21 cellular contexts compared by ENCODE assay signal in the genomic region with DNA sequence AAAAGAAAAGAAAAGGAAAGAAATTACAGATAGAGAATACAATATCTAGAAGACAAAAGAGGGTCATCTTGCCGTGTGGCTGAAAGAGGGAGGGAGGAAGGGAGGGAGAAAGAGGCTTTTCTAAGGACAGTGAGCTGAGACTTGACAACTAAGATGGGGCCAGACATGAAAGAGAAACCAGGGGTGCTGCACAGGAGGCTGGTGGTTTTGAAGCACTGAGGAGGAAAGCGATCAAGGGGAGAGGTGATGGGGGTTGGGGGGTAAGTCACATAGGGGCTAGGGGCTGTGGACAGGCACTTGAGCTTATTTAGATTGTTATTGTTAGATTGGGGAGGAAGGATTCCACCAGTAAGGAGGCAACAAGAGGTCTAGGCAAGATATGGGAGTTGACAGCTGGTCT. TPM values are rescaled to one million over a fixed set of nuclear protein-coding genes. Genes with fewer than 3 reads are reported as not detected.
DNase-seq lines count a peak whose midpoint lies in the region; ATAC-seq and TF ChIP-seq lines count a peak whose summit lies in the region.
"Had no signal": no experiment of that assay in that cellular context is flagged by ENCODE, and none has a peak within 500 bp of the region (broad histone marks: within the 10 kb centered on the region; RNA-seq: fewer than 3 reads in every experiment).

No MANE protein-coding gene starts in this region.

- peak overlapping the region; percentile 38 for H3K27ac Mint-ChIP-seq in activated CD4-positive, alpha-beta memory T cell treated with anti-CD3 and anti-CD28 coated beads, Interleukin-2, amount 10 ng/mL, durations not matched to agents 7 days and 5 days
- H3K27ac Mint-ChIP-seq in activated CD4-positive, alpha-beta memory T cell treated with anti-CD3 and anti-CD28 coated beads for 36 hours = no peak overlapping the region
- peak overlapping the region; percentile 46 for H3K27ac Mint-ChIP-seq in dendritic cell treated with granulocyte-macrophage colony-stimulating factor and Interleukin-4, amounts not matched to agents 40 ng/mL and 50 ng/mL, for 4 days

- in situ Hi-C loops in GM13977 (cut with MboI; ENCODE audit: low pct_unique_long_range_greater_than_20kb, low sequenced_read_pairs, unreplicated experiment) = loop anchor here (25.0 kb wide), 1 partner anchor 260 kb away; no protein-coding TSS in a partner anchor

- peaks cover 0 to 7% (median 0%) of the 10 kb centered on the region in 4 donors for H3K4me1 ChIP-seq in tibial nerve

- CTCF ChIA-PET in activated CD4-positive, alpha-beta memory T cell treated with anti-CD3 and anti-CD28 coated beads, Interleukin-2, amount 10 ng/mL, durations not matched to agents 7 days and 5 days (lab: Charles Lee) = interaction anchor here (0.6 to 1.2 kb wide), 2 partner anchors 16 to 58 kb away, joined by 4 to 6 read pairs; no protein-coding TSS in a partner anchor
- CTCF ChIA-PET in activated CD4-positive, alpha-beta memory T cell treated with anti-CD3 and anti-CD28 coated beads for 36 hours (lab: Charles Lee) = interaction anchor here (3.4 kb wide), 1 partner anchor 16 kb away, joined by 13 read pairs; no protein-coding TSS in a partner anchor

- no peaks in the 10 kb centered on the region for H3K27me3 Mint-ChIP-seq in activated CD4-positive, alpha-beta memory T cell treated with anti-CD3 and anti-CD28 coated beads, Interleukin-2, amount 10 ng/mL, durations not matched to agents 7 days and 5 days
- no peaks in the 10 kb centered on the region for H3K27me3 Mint-ChIP-seq in activated CD4-positive, alpha-beta memory T cell treated with anti-CD3 and anti-CD28 coated beads for 36 hours
- no peaks in the 10 kb centered on the region for H3K27me3 Mint-ChIP-seq in dendritic cell treated with granulocyte-macrophage colony-stimulating factor and Interleukin-4, amounts not matched to agents 40 ng/mL and 50 ng/mL, for 4 days

- no peak overlapping the region for H3K27ac ChIP-seq in tibial nerve
- H3K27ac ChIP-seq: C4-2B, KMS-11 had no signal

- DNase-seq in activated CD4-positive, alpha-beta memory T cell treated with anti-CD3 and anti-CD28 coated beads, Interleukin-2, amount 10 ng/mL, durations not matched to agents 7 days and 5 days = no peak
- DNase-seq in activated CD4-positive, alpha-beta memory T cell treated with anti-CD3 and anti-CD28 coated beads for 36 hours = no peak
- peak; percentile 2 for DNase-seq in AG20443 (ENCODE audit: low spot score)
- peak; percentile 72 for DNase-seq in GM13977 (ENCODE audit: low spot score)
- DNase-seq in tibial nerve (ENCODE audit: low spot score in 2 of 2) = no peak
- no peak for DNase-seq in stimulated activated naive CD4-positive, alpha-beta T cell treated with Interleukin-2 at 50 U/mL for 16 hours (lab: John Stamatoyannopoulos, UW)
- DNase-seq: EL; GF-D8; IMR-90; NCI-H1092 treated with DMSO at 0.1 percent for 48 hours; NCI-H1436 treated with DMSO at 0.1 percent for 48 hours; NCI-H1930; NCI-H510A; NK-92 treated with Interleukin-12 subunit alpha and Interleukin-12 subunit beta, amount 100 ng/mL, for 24 hours; SIG-M5 had no signal

- H3K27me3 ChIP-seq in tibial nerve = no peaks in the 10 kb centered on the region

- no peak for TF ChIP-seq POLR2A in tibial nerve (IDR thresholded peaks at IDR 0.05)

- H3K9me3 ChIP-seq in tibial nerve = no peaks in the 10 kb centered on the region

- no peak for ATAC-seq in GM21381 (IDR thresholded peaks at IDR 0.05; ENCODE audit: unreplicated experiment)
- ATAC-seq: GM12878, Panc1 had no signal

- no peak overlapping the region for H3K4me3 Mint-ChIP-seq in activated CD4-positive, alpha-beta memory T cell treated with anti-CD3 and anti-CD28 coated beads, Interleukin-2, amount 10 ng/mL, durations not matched to agents 7 days and 5 days
- H3K4me3 Mint-ChIP-seq in activated CD4-positive, alpha-beta memory T cell treated with anti-CD3 and anti-CD28 coated beads for 36 hours = no peak overlapping the region
- H3K4me3 Mint-ChIP-seq in dendritic cell treated with granulocyte-macrophage colony-stimulating factor and Interleukin-4, amounts not matched to agents 40 ng/mL and 50 ng/mL, for 4 days = no peak overlapping the region

- no peaks in the 10 kb centered on the region for H3K9me3 Mint-ChIP-seq in activated CD4-positive, alpha-beta memory T cell treated with anti-CD3 and anti-CD28 coated beads, Interleukin-2, amount 10 ng/mL, durations not matched to agents 7 days and 5 days
- H3K9me3 Mint-ChIP-seq in activated CD4-positive, alpha-beta memory T cell treated with anti-CD3 and anti-CD28 coated beads for 36 hours = no peaks in the 10 kb centered on the region
- H3K9me3 Mint-ChIP-seq in dendritic cell treated with granulocyte-macrophage colony-stimulating factor and Interleukin-4, amounts not matched to agents 40 ng/mL and 50 ng/mL, for 4 days = no peaks in the 10 kb centered on the region

- intact Hi-C loops in activated CD4-positive, alpha-beta memory T cell treated with anti-CD3 and anti-CD28 coated beads for 36 hours (cut with micrococcal nuclease) = no loop called here
- intact Hi-C loops in dendritic cell treated with granulocyte-macrophage colony-stimulating factor and Interleukin-4, amounts not matched to agents 40 ng/mL and 50 ng/mL, for 4 days (cut with micrococcal nuclease) = no loop called here

- peaks cover 2 to 80% (median 19%) of the 10 kb centered on the region in 3 donors for H3K36me3 ChIP-seq in tibial nerve

- no peak for TF ChIP-seq CTCF in GM13977 (IDR thresholded peaks at IDR 0.05; ENCODE audit: extremely low read depth, insufficient read depth, missing control alignments)
- TF ChIP-seq CTCF in tibial nerve (IDR thresholded peaks at IDR 0.05) = no peak

- no peak for TF ChIP-seq EP300 in tibial nerve (IDR thresholded peaks at IDR 0.05)

- WGBS in tibial nerve, 2 donors = 47 to 50% methylated on average over 2 of the region's 2 CpGs

- H3K4me3 ChIP-seq in tibial nerve = no peak overlapping the region
- H3K4me3 ChIP-seq: GM12878 had no signal

- POLR2A ChIA-PET in activated CD4-positive, alpha-beta memory T cell treated with anti-CD3 and anti-CD28 coated beads, Interleukin-2, amount 10 ng/mL, durations not matched to agents 7 days and 5 days (lab: Charles Lee) = no interaction called here
- POLR2A ChIA-PET in activated CD4-positive, alpha-beta memory T cell treated with anti-CD3 and anti-CD28 coated beads for 36 hours (lab: Charles Lee) = no interaction called here

- H3K4me1 Mint-ChIP-seq in activated CD4-positive, alpha-beta memory T cell treated with anti-CD3 and anti-CD28 coated beads, Interleukin-2, amount 10 ng/mL, durations not matched to agents 7 days and 5 days = peaks cover 6% of the 10 kb centered on the region
- no peaks in the 10 kb centered on the region for H3K4me1 Mint-ChIP-seq in activated CD4-positive, alpha-beta memory T cell treated with anti-CD3 and anti-CD28 coated beads for 36 hours (ENCODE audit: low read depth)
- H3K4me1 Mint-ChIP-seq in dendritic cell treated with granulocyte-macrophage colony-stimulating factor and Interleukin-4, amounts not matched to agents 40 ng/mL and 50 ng/mL, for 4 days (ENCODE audit: low read depth) = peaks cover 27% of the 10 kb centered on the region

- H3K36me3 Mint-ChIP-seq in activated CD4-positive, alpha-beta memory T cell treated with anti-CD3 and anti-CD28 coated beads, Interleukin-2, amount 10 ng/mL, durations not matched to agents 7 days and 5 days (ENCODE audit: low read depth) = peaks cover 60% of the 10 kb centered on the region
- peaks cover 33% of the 10 kb centered on the region for H3K36me3 Mint-ChIP-seq in activated CD4-positive, alpha-beta memory T cell treated with anti-CD3 and anti-CD28 coated beads for 36 hours
- peaks cover 97% of the 10 kb centered on the region for H3K36me3 Mint-ChIP-seq in dendritic cell treated with granulocyte-macrophage colony-stimulating factor and Interleukin-4, amounts not matched to agents 40 ng/mL and 50 ng/mL, for 4 days (ENCODE audit: low read depth)

RNA-seq across cellular contexts. Expression of a gene that starts 17.3 kb away (rescaled TPM):
- total RNA-seq in activated CD4-positive, alpha-beta memory T cell treated with anti-CD3 and anti-CD28 coated beads, Interleukin-2, amount 10 ng/mL, durations not matched to agents 7 days and 5 days = 100 to 1,000 TPM; 130 to 152 TPM
- total RNA-seq in activated CD4-positive, alpha-beta memory T cell treated with anti-CD3 and anti-CD28 coated beads for 36 hours = 100 to 1,000 TPM; 106 to 121 TPM
- total RNA-seq in tibial nerve = 100 to 1,000 TPM in 1 of 4 donors, 10 to 100 TPM in 3; 66.3 to 138 (median 68.3) TPM

RNA-seq across cellular contexts. Expression of a gene that starts 30.4 kb away (rescaled TPM):
- total RNA-seq in activated CD4-positive, alpha-beta memory T cell treated with anti-CD3 and anti-CD28 coated beads, Interleukin-2, amount 10 ng/mL, durations not matched to agents 7 days and 5 days = 10 to 100 TPM; 15.2 to 15.3 TPM
- total RNA-seq in activated CD4-positive, alpha-beta memory T cell treated with anti-CD3 and anti-CD28 coated beads for 36 hours = 1 to 10 TPM; 7.4 to 9.5 TPM
- total RNA-seq in tibial nerve = 10 to 100 TPM; 21.3 to 52.2 (median 31.3) TPM

RNA-seq across cellular contexts. Expression of a gene that starts 36.9 kb away (rescaled TPM):
- 1 to 10 TPM; 5.5 to 7.5 TPM for total RNA-seq in activated CD4-positive, alpha-beta memory T cell treated with anti-CD3 and anti-CD28 coated beads, Interleukin-2, amount 10 ng/mL, durations not matched to agents 7 days and 5 days
- 1 to 10 TPM; 4.6 to 6.0 TPM for total RNA-seq in activated CD4-positive, alpha-beta memory T cell treated with anti-CD3 and anti-CD28 coated beads for 36 hours
- total RNA-seq in tibial nerve = 10 to 100 TPM; 40.0 to 84.0 (median 69.2) TPM

RNA-seq across cellular contexts. Expression of a gene that starts 42.9 kb away (rescaled TPM):
- total RNA-seq in activated CD4-positive, alpha-beta memory T cell treated with anti-CD3 and anti-CD28 coated beads, Interleukin-2, amount 10 ng/mL, durations not matched to agents 7 days and 5 days = under 1 TPM; 0.13 to 0.33 TPM
- under 1 TPM; 0.17 to 0.31 TPM for total RNA-seq in activated CD4-positive, alpha-beta memory T cell treated with anti-CD3 and anti-CD28 coated beads for 36 hours
- not detected for total RNA-seq in tibial nerve
- total RNA-seq: IMR-90 had no signal

Comparison
In these comparisons a context has a peak if more than half of its experiments do, and no peak if none do; other contexts are left out.
1. DNase-seq: peak in AG20443 (single experiment) and GM13977 (single experiment); none in activated CD4-positive, alpha-beta memory T cell treated with anti-CD3 and anti-CD28 coated beads, Interleukin-2, amount 10 ng/mL, durations not matched to agents 7 days and 5 days (single experiment), activated CD4-positive, alpha-beta memory T cell treated with anti-CD3 and anti-CD28 coated beads for 36 hours (single experiment), tibial nerve (0 of 2) and stimulated activated naive CD4-positive, alpha-beta T cell treated with Interleukin-2 at 50 U/mL for 16 hours (single experiment).
2. RNA of a gene that starts 36.9 kb away (total RNA-seq): 40.0 to 84.0 TPM in tibial nerve; 5.5 to 7.5 TPM in activated CD4-positive, alpha-beta memory T cell treated with anti-CD3 and anti-CD28 coated beads, Interleukin-2, amount 10 ng/mL, durations not matched to agents 7 days and 5 days and 4.6 to 6.0 TPM in activated CD4-positive, alpha-beta memory T cell treated with anti-CD3 and anti-CD28 coated beads for 36 hours; every median in the first group is over 4 times any median in the second.